21 cellular contexts compared by ENCODE assay signal in genomic region chr5:14366763-14367162, GRCh38.
DNase-seq lines count a peak whose midpoint lies in the region; ATAC-seq, FAIRE-seq and TF ChIP-seq lines count a peak whose summit lies in the region.
"Had no signal": no experiment of that assay in that cellular context is flagged by ENCODE, and none has a peak within 500 bp of the region (broad histone marks: within the 10 kb centered on the region; RNA-seq: fewer than 3 reads in every experiment).

No MANE protein-coding gene starts in this region.

- H3K4me1 Mint-ChIP-seq in T-helper 2 cell treated with Interferon-gamma antibody and Interleukin-4, amounts not matched to agents 5 μg/mL and 100 μg/mL, for 36 hours (ENCODE audit: low read depth) = peaks cover 52% of the 10 kb centered on the region
- peaks cover 57% of the 10 kb centered on the region for H3K4me1 Mint-ChIP-seq in activated naive CD8-positive, alpha-beta T cell treated with anti-CD3 and anti-CD28 coated beads, Interleukin-2, amount 10 ng/mL, durations not matched to agents 7 days and 5 days
- H3K4me1 Mint-ChIP-seq in activated naive CD8-positive, alpha-beta T cell treated with anti-CD3 and anti-CD28 coated beads, Interleukin-2, amount 50 U/mL, for 24 hours = peaks cover 38% of the 10 kb centered on the region
- peaks cover 29% of the 10 kb centered on the region for H3K4me1 Mint-ChIP-seq in astrocyte (ENCODE audit: low read depth, unreplicated experiment)
- H3K4me1 Mint-ChIP-seq in naive thymus-derived CD8-positive, alpha-beta T cell = peaks cover 23 to 59% (median 54%) of the 10 kb centered on the region in 4 donors

- H3K27me3 ChIP-seq in astrocyte (ENCODE audit: insufficient read depth, low read length) = no peaks in the 10 kb centered on the region
- H3K27me3 ChIP-seq: BLaER1 had no signal

- no peak overlapping the region for H3K4me2 ChIP-seq in astrocyte (ENCODE audit: low read length)
- H3K4me2 ChIP-seq: BLaER1 had no signal

- H3K9me3 Mint-ChIP-seq in T-helper 2 cell treated with Interferon-gamma antibody and Interleukin-4, amounts not matched to agents 5 μg/mL and 100 μg/mL, for 36 hours = no peaks in the 10 kb centered on the region
- no peaks in the 10 kb centered on the region for H3K9me3 Mint-ChIP-seq in activated naive CD8-positive, alpha-beta T cell treated with anti-CD3 and anti-CD28 coated beads, Interleukin-2, amount 10 ng/mL, durations not matched to agents 7 days and 5 days
- no peaks in the 10 kb centered on the region for H3K9me3 Mint-ChIP-seq in activated naive CD8-positive, alpha-beta T cell treated with anti-CD3 and anti-CD28 coated beads, Interleukin-2, amount 50 U/mL, for 24 hours
- no peaks in the 10 kb centered on the region for H3K9me3 Mint-ChIP-seq in astrocyte (ENCODE audit: unreplicated experiment)
- no peaks in the 10 kb centered on the region for H3K9me3 Mint-ChIP-seq in naive thymus-derived CD8-positive, alpha-beta T cell
- H3K9me3 Mint-ChIP-seq: CD4-positive, alpha-beta T cell had no signal

- no peak overlapping the region for H2AFZ ChIP-seq in astrocyte (ENCODE audit: low read depth, low read length)

- FAIRE-seq in astrocyte (lab: Jason Lieb, UNC) = no peak

- H3K4me3 Mint-ChIP-seq in T-helper 2 cell treated with Interferon-gamma antibody and Interleukin-4, amounts not matched to agents 5 μg/mL and 100 μg/mL, for 36 hours = peak overlapping the region; percentile 78
- H3K4me3 Mint-ChIP-seq in activated naive CD8-positive, alpha-beta T cell treated with anti-CD3 and anti-CD28 coated beads, Interleukin-2, amount 10 ng/mL, durations not matched to agents 7 days and 5 days = peak overlapping the region; percentile 85
- no peak overlapping the region for H3K4me3 Mint-ChIP-seq in activated naive CD8-positive, alpha-beta T cell treated with anti-CD3 and anti-CD28 coated beads, Interleukin-2, amount 50 U/mL, for 24 hours
- no peak overlapping the region for H3K4me3 Mint-ChIP-seq in astrocyte (ENCODE audit: unreplicated experiment)
- H3K4me3 Mint-ChIP-seq in naive thymus-derived CD8-positive, alpha-beta T cell = peak overlapping the region in 5 of 10 donors; percentile 15 to 79 (median 55)

- ATAC-seq in activated naive CD8-positive, alpha-beta T cell treated with anti-CD3 and anti-CD28 coated beads, Interleukin-2, amount 10 ng/mL, durations not matched to agents 7 days and 5 days (ENCODE audit: low read depth) = no peak
- ATAC-seq in activated naive CD8-positive, alpha-beta T cell treated with anti-CD3 and anti-CD28 coated beads, Interleukin-2, amount 50 U/mL, for 24 hours = no peak
- ATAC-seq in left ventricle myocardium superior = peak; percentile 88
- ATAC-seq in naive thymus-derived CD8-positive, alpha-beta T cell = no peak
- ATAC-seq: Panc1 had no signal

- H3K4me1 ChIP-seq in astrocyte (ENCODE audit: insufficient read depth, low read length) = peaks cover 4% of the 10 kb centered on the region

- peaks cover 72% of the 10 kb centered on the region for H3K79me2 ChIP-seq in astrocyte (ENCODE audit: insufficient read depth, low read length)

- H3K36me3 Mint-ChIP-seq in T-helper 2 cell treated with Interferon-gamma antibody and Interleukin-4, amounts not matched to agents 5 μg/mL and 100 μg/mL, for 36 hours (ENCODE audit: low read depth) = no peaks in the 10 kb centered on the region
- H3K36me3 Mint-ChIP-seq in activated naive CD8-positive, alpha-beta T cell treated with anti-CD3 and anti-CD28 coated beads, Interleukin-2, amount 10 ng/mL, durations not matched to agents 7 days and 5 days = peaks cover 5% of the 10 kb centered on the region
- peaks cover 3% of the 10 kb centered on the region for H3K36me3 Mint-ChIP-seq in activated naive CD8-positive, alpha-beta T cell treated with anti-CD3 and anti-CD28 coated beads, Interleukin-2, amount 50 U/mL, for 24 hours (ENCODE audit: low read depth)
- H3K36me3 Mint-ChIP-seq in astrocyte (ENCODE audit: low read depth, unreplicated experiment) = peaks cover 35% of the 10 kb centered on the region
- no peaks in the 10 kb centered on the region for H3K36me3 Mint-ChIP-seq in naive thymus-derived CD8-positive, alpha-beta T cell

- no peak overlapping the region for H3K9ac ChIP-seq in astrocyte (ENCODE audit: low read length)
- H3K9ac ChIP-seq: BLaER1 had no signal

- H3K27me3 Mint-ChIP-seq in T-helper 2 cell treated with Interferon-gamma antibody and Interleukin-4, amounts not matched to agents 5 μg/mL and 100 μg/mL, for 36 hours (ENCODE audit: low read depth) = no peaks in the 10 kb centered on the region
- no peaks in the 10 kb centered on the region for H3K27me3 Mint-ChIP-seq in activated naive CD8-positive, alpha-beta T cell treated with anti-CD3 and anti-CD28 coated beads, Interleukin-2, amount 10 ng/mL, durations not matched to agents 7 days and 5 days
- no peaks in the 10 kb centered on the region for H3K27me3 Mint-ChIP-seq in activated naive CD8-positive, alpha-beta T cell treated with anti-CD3 and anti-CD28 coated beads, Interleukin-2, amount 50 U/mL, for 24 hours
- H3K27me3 Mint-ChIP-seq in astrocyte (ENCODE audit: low read depth, unreplicated experiment) = no peaks in the 10 kb centered on the region
- no peaks in the 10 kb centered on the region for H3K27me3 Mint-ChIP-seq in naive thymus-derived CD8-positive, alpha-beta T cell
- H3K27me3 Mint-ChIP-seq: CD4-positive, alpha-beta T cell had no signal

- no peak overlapping the region for H3K27ac ChIP-seq in astrocyte (ENCODE audit: low read depth, low read length)
- H3K27ac ChIP-seq: 22Rv1, BLaER1 had no signal

- intact Hi-C loops in left ventricle myocardium superior (cut with micrococcal nuclease) = no loop called here

- POLR2A ChIA-PET in activated naive CD8-positive, alpha-beta T cell treated with anti-CD3 and anti-CD28 coated beads, Interleukin-2, amount 10 ng/mL, durations not matched to agents 7 days and 5 days (lab: Charles Lee) = interaction anchor here (0.8 to 3.5 kb wide), 15 partner anchors 10 to 626 kb away, joined by 3 to 27 read pairs (median 4); partner anchors contain the start of gene OTULINL
- POLR2A ChIA-PET in naive thymus-derived CD8-positive, alpha-beta T cell (lab: Charles Lee) = interaction anchor here (0.6 to 1.0 kb wide), 4 partner anchors 119 to 282 kb away, joined by 3 to 4 read pairs (median 4); no protein-coding TSS in a partner anchor

- H3K4me3 ChIP-seq in astrocyte (ENCODE audit: insufficient read depth, low read depth, low read length) = no peak overlapping the region
- H3K4me3 ChIP-seq: BLaER1 had no signal

- peak overlapping the region; percentile 86 for H3K27ac Mint-ChIP-seq in T-helper 2 cell treated with Interferon-gamma antibody and Interleukin-4, amounts not matched to agents 5 μg/mL and 100 μg/mL, for 36 hours
- peak overlapping the region; percentile 96 for H3K27ac Mint-ChIP-seq in activated naive CD8-positive, alpha-beta T cell treated with anti-CD3 and anti-CD28 coated beads, Interleukin-2, amount 10 ng/mL, durations not matched to agents 7 days and 5 days
- no peak overlapping the region for H3K27ac Mint-ChIP-seq in activated naive CD8-positive, alpha-beta T cell treated with anti-CD3 and anti-CD28 coated beads, Interleukin-2, amount 50 U/mL, for 24 hours
- peak overlapping the region; percentile 47 for H3K27ac Mint-ChIP-seq in astrocyte (ENCODE audit: unreplicated experiment)
- peak overlapping the region in 4 of 10 donors; percentile 21 to 52 (median 43) for H3K27ac Mint-ChIP-seq in naive thymus-derived CD8-positive, alpha-beta T cell

- H4K20me1 ChIP-seq in astrocyte (ENCODE audit: insufficient read depth, low read length) = peaks cover 89% of the 10 kb centered on the region

- no peaks in the 10 kb centered on the region for H3K9me3 ChIP-seq in astrocyte (ENCODE audit: insufficient read depth, low read depth, low read length)
- H3K9me3 ChIP-seq: BLaER1 had no signal

- TF ChIP-seq CTCF in astrocyte (IDR thresholded peaks at IDR 0.05; ENCODE audit: insufficient read depth, low read depth, low read length) = no peak

- no peak for DNase-seq in T-helper 2 cell treated with Interferon-gamma antibody and Interleukin-4, amounts not matched to agents 5 μg/mL and 100 μg/mL, for 36 hours (ENCODE audit: low spot score)
- no peak for DNase-seq in T-helper 2 cell
- no peak for DNase-seq in activated naive CD8-positive, alpha-beta T cell treated with anti-CD3 and anti-CD28 coated beads, Interleukin-2, amount 10 ng/mL, durations not matched to agents 7 days and 5 days
- no peak for DNase-seq in activated naive CD8-positive, alpha-beta T cell treated with anti-CD3 and anti-CD28 coated beads, Interleukin-2, amount 50 U/mL, for 24 hours
- no peak for DNase-seq in astrocyte (ENCODE audit: low read depth)
- peak; percentile 51 for DNase-seq in left ventricle myocardium superior
- DNase-seq in ureter (ENCODE audit: low spot score) = no peak
- DNase-seq in naive thymus-derived CD8-positive, alpha-beta T cell = no peak
- DNase-seq: ACHN; CD4-positive, alpha-beta T cell; COR-L47; DMS79 treated with DMSO at 0.1 percent for 48 hours; Karpas-422; NCI-H1694; NCI-H2171; NCI-H345; NCI-H524; NCI-H774 had no signal

- H3K36me3 ChIP-seq in astrocyte (ENCODE audit: insufficient read depth, low read length) = peaks cover 90% of the 10 kb centered on the region

Comparison
In these comparisons a context has a peak if more than half of its experiments do, and no peak if none do; other contexts are left out.
1. H3K4me3 Mint-ChIP-seq: peak in T-helper 2 cell treated with Interferon-gamma antibody and Interleukin-4, amounts not matched to agents 5 μg/mL and 100 μg/mL, for 36 hours (single experiment) and activated naive CD8-positive, alpha-beta T cell treated with anti-CD3 and anti-CD28 coated beads, Interleukin-2, amount 10 ng/mL, durations not matched to agents 7 days and 5 days (single experiment); none in activated naive CD8-positive, alpha-beta T cell treated with anti-CD3 and anti-CD28 coated beads, Interleukin-2, amount 50 U/mL, for 24 hours (single experiment) and astrocyte (single experiment).